In genomic region chr3:66441124-66441523, GRCh38 we compare ENCODE assay signal across 9 cellular contexts. TPM values are rescaled to one million over a fixed set of nuclear protein-coding genes. Genes with fewer than 3 reads are reported as not detected.
DNase-seq lines count a peak whose midpoint lies in the region; ATAC-seq and TF ChIP-seq lines count a peak whose summit lies in the region.
"Had no signal": no experiment of that assay in that cellular context is flagged by ENCODE, and none has a peak within 500 bp of the region (broad histone marks: within the 10 kb centered on the region; RNA-seq: fewer than 3 reads in every experiment).

No MANE protein-coding gene starts in this region.

- no peak overlapping the region for H3K18ac ChIP-seq in H9 (ENCODE audit: insufficient read length, low read depth, low read length)

- no peak overlapping the region for H3K23ac ChIP-seq in H9 (ENCODE audit: insufficient read length, low read depth, low read length)

- no peak for TF ChIP-seq EP300 in stomach (IDR thresholded peaks at IDR 0.05)

- peaks cover 9% of the 10 kb centered on the region for H3K79me1 ChIP-seq in H9 (ENCODE audit: insufficient read depth, low read depth, low read length, poor library complexity, severe bottlenecking)

- H4K8ac ChIP-seq in H9 (replicated peaks; ENCODE audit: insufficient read length, low read depth, low read length), result no peak overlapping the region

- peaks cover 6% of the 10 kb centered on the region for H3K23me2 ChIP-seq in H9 (ENCODE audit: insufficient read length, low read depth, low read length, poor library complexity, severe bottlenecking)

- peak overlapping the region; percentile 6 to 100 (median 99); a peak in 4 of 7 replicates for H3K27ac Mint-ChIP-seq in H9

- TF ChIP-seq CTCF in H9 (conservative IDR thresholded peaks at IDR 0.05), result no peak
- TF ChIP-seq CTCF in foreskin keratinocyte (conservative IDR thresholded peaks at IDR 0.05), result no peak
- no peak for TF ChIP-seq CTCF in stomach (IDR thresholded peaks at IDR 0.05)

- TF ChIP-seq POLR2A in stomach (IDR thresholded peaks at IDR 0.05), result no peak

- no peak overlapping the region for H2AK5ac ChIP-seq in H9 (ENCODE audit: insufficient read length, low read length)

- no peak overlapping the region for H2AFZ ChIP-seq in H9 (ENCODE audit: low read length)

- peaks cover 50% of the 10 kb centered on the region for H3K4me1 ChIP-seq in H9 (ENCODE audit: insufficient read depth, low read length)
- H3K4me1 ChIP-seq in foreskin keratinocyte, result peaks cover 26% of the 10 kb centered on the region
- H3K4me1 ChIP-seq in stomach, result peaks cover 41 to 94% (median 67%) of the 10 kb centered on the region in 4 donors

- H3K4me3 Mint-ChIP-seq in H9, result peak overlapping the region in 1 of 2 experiments; percentile 52; a peak in 2 of 5 replicates

- ATAC-seq in foreskin keratinocyte (peak; percentile 36), GM18909 (IDR thresholded peaks at IDR 0.05; ENCODE audit: poor library complexity, unreplicated experiment) (no peak), left cardiac atrium (no peak)

- H3K56ac ChIP-seq in H9 (ENCODE audit: insufficient read length, low read depth, low read length), result no peak overlapping the region

- no peak overlapping the region for H3T11ph ChIP-seq in H9 (ENCODE audit: low read length)

- H3K4me3 ChIP-seq in stomach, result no peak overlapping the region

- H2BK5ac ChIP-seq in H9 (ENCODE audit: insufficient read length, low read length), result no peak overlapping the region

- H3K14ac ChIP-seq in H9 (ENCODE audit: insufficient read depth, low read length), result no peak overlapping the region

- no peak overlapping the region for H3K9ac ChIP-seq in H9 (ENCODE audit: extremely low read depth, insufficient read length, low read length)

- H3K27me3 Mint-ChIP-seq in H9 (ENCODE audit: low read depth), result no peaks in the 10 kb centered on the region; the same call in 1 of the 2 replicates

- no peak for DNase-seq in H9
- peak; percentile 35 for DNase-seq in SW480 (ENCODE audit: low spot score)
- DNase-seq in foreskin keratinocyte, result peak; percentile 70 to 85
- DNase-seq in stomach, result no peak
- no peak for DNase-seq in SKM-1 treated with dmso at 0.1 percent for 144 hours (lab: John Stamatoyannopoulos, UW; ENCODE audit: unreplicated experiment)
- no peak for DNase-seq in hippocampal formation (lab: John Stamatoyannopoulos, UW)
- DNase-seq in left cardiac atrium, result no peak
- DNase-seq: activated CD4-positive, alpha-beta T cell treated with anti-CD3 and anti-CD28 coated beads, Interleukin-2, amount 50 U/mL, for 1 hour had no signal

- no peak overlapping the region for H2BK120ac ChIP-seq in H9 (ENCODE audit: low read depth, low read length, poor library complexity, severe bottlenecking)

- WGBS in H9 (ENCODE audit: extremely low coverage, insufficient read length, low lambda C conversion rate), result no CpG with 5 or more reads among the region's 8 CpGs
- WGBS in stomach, 5 donors, result 36 to 60% (median 49%) methylated on average over 8 of the region's 8 CpGs

- H3K27me3 ChIP-seq in H9 (ENCODE audit: insufficient read depth, low read length) (no peaks in the 10 kb centered on the region; the same call in 1 of the 2 replicates), foreskin keratinocyte (no peaks in the 10 kb centered on the region), stomach (no peaks in the 10 kb centered on the region)

- H2BK20ac ChIP-seq in H9 (ENCODE audit: low read depth, low read length, poor library complexity, severe bottlenecking), result no peak overlapping the region

- no peak overlapping the region for H4K91ac ChIP-seq in H9 (ENCODE audit: insufficient read length, low read depth, low read length)

- peak overlapping the region; percentile 4 for H3K27ac ChIP-seq in H9 (ENCODE audit: insufficient read length, low read depth, low read length)
- no peak overlapping the region for H3K27ac ChIP-seq in foreskin keratinocyte
- H3K27ac ChIP-seq in stomach, result peak overlapping the region in 4 of 5 donors; percentile 54 to 83 (median 78)

- H2BK15ac ChIP-seq in H9 (ENCODE audit: low read depth, low read length), result no peak overlapping the region

- H4K5ac ChIP-seq in H9 (ENCODE audit: insufficient read length, low read depth, low read length), result no peak overlapping the region

- H2BK12ac ChIP-seq in H9 (ENCODE audit: insufficient read length, low read depth, low read length), result no peak overlapping the region

- H3K9me3 ChIP-seq in H9 (ENCODE audit: control insufficient read depth, low read depth, low read length) (no peaks in the 10 kb centered on the region), stomach (no peaks in the 10 kb centered on the region)

- H4K20me1 ChIP-seq in H9 (ENCODE audit: control insufficient read depth, insufficient read depth, insufficient read length), result no peaks in the 10 kb centered on the region

- H3K4me1 Mint-ChIP-seq in H9, result peaks cover 94 to 98% of the 10 kb centered on the region in 2 experiments

- peaks cover 19 to 58% (median 24%) of the 10 kb centered on the region in 3 experiments for H3K36me3 Mint-ChIP-seq in H9 (ENCODE audit: insufficient read depth in 1 of 3, low read depth in 3 of 3)

- peaks cover 0 to 13% (median 6%) of the 10 kb centered on the region in 4 donors for H3K36me3 ChIP-seq in stomach

- H3K79me2 ChIP-seq in H9 (ENCODE audit: insufficient read depth, low read length), result peaks cover 33% of the 10 kb centered on the region; the same call in 1 of the 2 replicates

- peak overlapping the region; percentile 3 for H3K4me2 ChIP-seq in H9 (ENCODE audit: insufficient read depth, insufficient read length, low read length)

- no peaks in the 10 kb centered on the region for H3K9me3 Mint-ChIP-seq in H9

- H3K4ac ChIP-seq in H9 (ENCODE audit: low read depth, low read length), result no peak overlapping the region

- intact Hi-C loops in stomach (cut with DNase I; ENCODE audit: low total_unique reads) (no loop called here), left cardiac atrium (cut with DNase I) (no loop called here)

RNA-seq across cellular contexts. Expression of gene LRIG1, which starts 59.7 kb away (rescaled TPM):
- 63.3 and 70.3 TPM in 2 replicates for total RNA-seq in H9 (2021)
- total RNA-seq in foreskin keratinocyte, result 7.9 and 15.2 TPM in 2 replicates
- polyA plus RNA-seq in foreskin keratinocyte, result 2.6 and 6.8 TPM in 2 replicates
- 100 to 1,000 TPM in 3 of 5 donors, 10 to 100 TPM in 2; 85.8 to 278 (median 101) TPM for total RNA-seq in stomach
- polyA plus RNA-seq in stomach, result 10 to 100 TPM; 20.2 to 31.5 (median 21.2) TPM
- total RNA-seq in left cardiac atrium, result 100 to 1,000 TPM in 1 of 2 donors, 10 to 100 TPM in 1; 88.8 to 115 TPM

Comparison
In these comparisons a context has a peak if more than half of its experiments do, and no peak if none do; other contexts are left out.
1. DNase-seq: peak in SW480 (single experiment) and foreskin keratinocyte (2 of 2); none in H9 (single experiment), stomach (single experiment), SKM-1 treated with dmso at 0.1 percent for 144 hours (single experiment), hippocampal formation (0 of 2) and left cardiac atrium (single experiment).